Comparison of ENCODE assay signal across 1 cellular context in the genomic region with DNA sequence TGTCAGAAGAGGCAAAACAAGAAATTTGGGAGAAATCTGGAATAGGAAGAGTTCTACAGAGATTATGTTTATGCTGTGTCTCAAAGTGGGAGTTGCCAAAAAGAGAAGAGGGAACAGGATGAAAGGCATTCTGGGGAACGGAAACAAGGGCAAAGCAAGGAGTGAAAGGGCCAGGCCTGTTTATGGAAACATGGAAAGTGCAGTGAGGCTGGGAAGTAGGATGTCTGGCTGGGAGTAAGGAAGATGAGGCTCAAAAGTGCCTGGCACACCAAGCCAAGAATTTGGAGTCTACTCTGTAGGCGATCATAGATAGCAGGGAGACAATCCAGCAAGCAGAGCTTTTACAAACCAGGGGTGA.
TF ChIP-seq lines count a peak whose summit lies in the region.

No MANE protein-coding gene starts in this region.

TF ChIP-seq in HepG2, 621 proteins besides CTCF, POLR2A, EP300 and RAD21:
- TF ChIP-seq ZNF709 (CRISPR knock-in tag; IDR thresholded peaks at IDR 0.05) (no peak), HMG20A (CRISPR knock-in tag; IDR thresholded peaks at IDR 0.05; ENCODE audit: borderline replicate concordance) (no peak), SETDB1 (CRISPR knock-in tag; IDR thresholded peaks at IDR 0.05; ENCODE audit: borderline replicate concordance) (no peak), ZKSCAN1 (IDR thresholded peaks at IDR 0.05; ENCODE audit: low read length) (no peak), NAIF1 (CRISPR knock-in tag; IDR thresholded peaks at IDR 0.05; ENCODE audit: borderline replicate concordance) (no peak), FLYWCH1 (CRISPR knock-in tag; IDR thresholded peaks at IDR 0.05) (no peak), GATA4 (IDR thresholded peaks at IDR 0.05; ENCODE audit: borderline replicate concordance, low read depth) (no peak), MYC (CRISPR knock-in tag; IDR thresholded peaks at IDR 0.05; ENCODE audit: borderline replicate concordance) (no peak), HDAC2 (CRISPR knock-in tag; IDR thresholded peaks at IDR 0.05) (no peak)
- TF ChIP-seq, protein P1, sequence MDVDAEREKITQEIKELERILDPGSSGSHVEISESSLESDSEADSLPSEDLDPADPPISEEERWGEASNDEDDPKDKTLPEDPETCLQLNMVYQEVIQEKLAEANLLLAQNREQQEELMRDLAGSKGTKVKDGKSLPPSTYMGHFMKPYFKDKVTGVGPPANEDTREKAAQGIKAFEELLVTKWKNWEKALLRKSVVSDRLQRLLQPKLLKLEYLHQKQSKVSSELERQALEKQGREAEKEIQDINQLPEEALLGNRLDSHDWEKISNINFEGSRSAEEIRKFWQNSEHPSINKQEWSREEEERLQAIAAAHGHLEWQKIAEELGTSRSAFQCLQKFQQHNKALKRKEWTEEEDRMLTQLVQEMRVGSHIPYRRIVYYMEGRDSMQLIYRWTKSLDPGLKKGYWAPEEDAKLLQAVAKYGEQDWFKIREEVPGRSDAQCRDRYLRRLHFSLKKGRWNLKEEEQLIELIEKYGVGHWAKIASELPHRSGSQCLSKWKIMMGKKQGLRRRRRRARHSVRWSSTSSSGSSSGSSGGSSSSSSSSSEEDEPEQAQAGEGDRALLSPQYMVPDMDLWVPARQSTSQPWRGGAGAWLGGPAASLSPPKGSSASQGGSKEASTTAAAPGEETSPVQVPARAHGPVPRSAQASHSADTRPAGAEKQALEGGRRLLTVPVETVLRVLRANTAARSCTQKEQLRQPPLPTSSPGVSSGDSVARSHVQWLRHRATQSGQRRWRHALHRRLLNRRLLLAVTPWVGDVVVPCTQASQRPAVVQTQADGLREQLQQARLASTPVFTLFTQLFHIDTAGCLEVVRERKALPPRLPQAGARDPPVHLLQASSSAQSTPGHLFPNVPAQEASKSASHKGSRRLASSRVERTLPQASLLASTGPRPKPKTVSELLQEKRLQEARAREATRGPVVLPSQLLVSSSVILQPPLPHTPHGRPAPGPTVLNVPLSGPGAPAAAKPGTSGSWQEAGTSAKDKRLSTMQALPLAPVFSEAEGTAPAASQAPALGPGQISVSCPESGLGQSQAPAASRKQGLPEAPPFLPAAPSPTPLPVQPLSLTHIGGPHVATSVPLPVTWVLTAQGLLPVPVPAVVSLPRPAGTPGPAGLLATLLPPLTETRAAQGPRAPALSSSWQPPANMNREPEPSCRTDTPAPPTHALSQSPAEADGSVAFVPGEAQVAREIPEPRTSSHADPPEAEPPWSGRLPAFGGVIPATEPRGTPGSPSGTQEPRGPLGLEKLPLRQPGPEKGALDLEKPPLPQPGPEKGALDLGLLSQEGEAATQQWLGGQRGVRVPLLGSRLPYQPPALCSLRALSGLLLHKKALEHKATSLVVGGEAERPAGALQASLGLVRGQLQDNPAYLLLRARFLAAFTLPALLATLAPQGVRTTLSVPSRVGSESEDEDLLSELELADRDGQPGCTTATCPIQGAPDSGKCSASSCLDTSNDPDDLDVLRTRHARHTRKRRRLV (CRISPR knock-in tag; IDR thresholded peaks at IDR 0.05) = no peak
